Comparison of ENCODE assay signal across 8 cellular contexts in genomic region chr9:95505676-95506437, GRCh38. TPM values are rescaled to one million over a fixed set of nuclear protein-coding genes. Genes with fewer than 3 reads are reported as not detected.
DNase-seq lines count a peak whose midpoint lies in the region; ATAC-seq and TF ChIP-seq lines count a peak whose summit lies in the region.

No MANE protein-coding gene starts in this region.

- peaks cover 31% of the 10 kb centered on the region for H3K4me1 Mint-ChIP-seq in activated CD4-positive, alpha-beta memory T cell treated with anti-CD3 and anti-CD28 coated beads for 36 hours (ENCODE audit: low read depth)

- H3K27me3 Mint-ChIP-seq in activated CD4-positive, alpha-beta memory T cell treated with anti-CD3 and anti-CD28 coated beads for 36 hours, result peaks cover 24% of the 10 kb centered on the region

- peak overlapping the region; percentile 95 for H3K27ac ChIP-seq in BLaER1
- peak overlapping the region; percentile 86 to 98 (median 88) for H3K27ac ChIP-seq in tibial nerve

- POLR2A ChIA-PET in activated CD4-positive, alpha-beta memory T cell treated with anti-CD3 and anti-CD28 coated beads for 36 hours (lab: Charles Lee), result no interaction called here

- 1% methylated on average over 42 to 71 of the region's 84 CpGs for WGBS in tibial nerve, 2 donors

- CTCF ChIA-PET in activated CD4-positive, alpha-beta memory T cell treated with anti-CD3 and anti-CD28 coated beads for 36 hours (lab: Charles Lee), result no interaction called here

- peak overlapping the region; percentile 89 for H3K4me2 ChIP-seq in BLaER1

- H3K4me3 Mint-ChIP-seq in activated CD4-positive, alpha-beta memory T cell treated with anti-CD3 and anti-CD28 coated beads for 36 hours, result peak overlapping the region; percentile 91

- peak overlapping the region; percentile 67 for H3K27ac Mint-ChIP-seq in activated CD4-positive, alpha-beta memory T cell treated with anti-CD3 and anti-CD28 coated beads for 36 hours

- no peak for TF ChIP-seq EP300 in tibial nerve (IDR thresholded peaks at IDR 0.05)

- H3K9me3 ChIP-seq in BLaER1 (no peaks in the 10 kb centered on the region), MG63 (no peaks in the 10 kb centered on the region), mucosa of descending colon (no peaks in the 10 kb centered on the region), tibial nerve (no peaks in the 10 kb centered on the region)

- H3K4me3 ChIP-seq in BLaER1 (peak overlapping the region; percentile 90), MG63 (peak overlapping the region; percentile 73), epithelial cell of esophagus (ENCODE audit: low read length) (peak overlapping the region; percentile 79), mucosa of descending colon (peak overlapping the region; percentile 70), tibial nerve (peak overlapping the region; percentile 60 to 95 (median 88))

- peaks cover 53% of the 10 kb centered on the region for H3K4me1 ChIP-seq in BLaER1
- no peaks in the 10 kb centered on the region for H3K4me1 ChIP-seq in mucosa of descending colon (ENCODE audit: low read depth)
- peaks cover 0 to 51% (median 5%) of the 10 kb centered on the region in 4 donors for H3K4me1 ChIP-seq in tibial nerve

- no peaks in the 10 kb centered on the region for H3K36me3 Mint-ChIP-seq in activated CD4-positive, alpha-beta memory T cell treated with anti-CD3 and anti-CD28 coated beads for 36 hours

- TF ChIP-seq POLR2A in tibial nerve (IDR thresholded peaks at IDR 0.05), result peak in 1 of 2 donors; percentile 46

- intact Hi-C loops in activated CD4-positive, alpha-beta memory T cell treated with anti-CD3 and anti-CD28 coated beads for 36 hours (cut with micrococcal nuclease), result loop anchor here (5.0 to 10.0 kb wide), 2 partner anchors 779 to 1341 kb away; partner anchors contain the start of gene AOPEP
- intact Hi-C loops in mucosa of descending colon (cut with DNase I, micrococcal nuclease), result no loop called here

- H3K27me3 ChIP-seq in BLaER1 (peaks cover 26% of the 10 kb centered on the region; the same call in 1 of the 2 replicates), MG63 (no peaks in the 10 kb centered on the region), tibial nerve (no peaks in the 10 kb centered on the region)

- DNase-seq in MG63, result peak; percentile 54
- peak; percentile 51 for DNase-seq in activated CD4-positive, alpha-beta memory T cell treated with anti-CD3 and anti-CD28 coated beads for 36 hours
- peak; percentile 51 for DNase-seq in epithelial cell of esophagus (ENCODE audit: low read depth)
- peak; percentile 51 to 72 (median 70) for DNase-seq in mucosa of descending colon
- peak in 1 of 2 donors; percentile 54 for DNase-seq in tibial nerve (ENCODE audit: low spot score in 2 of 2)
- DNase-seq in cerebellar nuclear complex (lab: John Stamatoyannopoulos, UW), result no peak

- H3K36me3 ChIP-seq in BLaER1, result 0 out of 2 replicates have a peak, but pooled peaks cover 9% of the 10 kb centered on the region
- no peaks in the 10 kb centered on the region for H3K36me3 ChIP-seq in MG63
- H3K36me3 ChIP-seq in mucosa of descending colon (ENCODE audit: low read depth), result no peaks in the 10 kb centered on the region
- peaks cover 0 to 5% (median 0%) of the 10 kb centered on the region in 3 donors for H3K36me3 ChIP-seq in tibial nerve

- TF ChIP-seq CTCF in epithelial cell of esophagus (IDR thresholded peaks at IDR 0.05; ENCODE audit: insufficient read depth, low read depth, low read length, missing control alignments) (no peak), mucosa of descending colon (IDR thresholded peaks at IDR 0.05) (no peak), tibial nerve (IDR thresholded peaks at IDR 0.05) (peak in 2 of 5 experiments; percentile 9 to 38)

- H4K20me1 ChIP-seq in BLaER1, result peaks cover 46% of the 10 kb centered on the region

- ATAC-seq in GM19023 (IDR thresholded peaks at IDR 0.05; ENCODE audit: unreplicated experiment) (peak; percentile 25), mucosa of descending colon (no peak)

- peak overlapping the region; percentile 95 for H3K9ac ChIP-seq in BLaER1

- H3K9me3 Mint-ChIP-seq in activated CD4-positive, alpha-beta memory T cell treated with anti-CD3 and anti-CD28 coated beads for 36 hours, result no peaks in the 10 kb centered on the region

RNA-seq across cellular contexts. Expression of gene PTCH1, which starts 10.9 kb away (rescaled TPM):
- total RNA-seq in MG63 (2014; rRNA removed; shearing (Covaris generic); ENCODE audit: low replicate concordance), result 2.0 and 2.4 TPM in 2 replicates
- 1 to 10 TPM; 3.9 to 6.3 TPM for total RNA-seq in activated CD4-positive, alpha-beta memory T cell treated with anti-CD3 and anti-CD28 coated beads for 36 hours
- total RNA-seq in mucosa of descending colon, result 10 to 100 TPM; 11.9 to 38.1 (median 32.1) TPM
- total RNA-seq in tibial nerve, result 100 to 1,000 TPM in 1 of 4 donors, 10 to 100 TPM in 3; 39.0 to 173 (median 86.6) TPM

Comparison
In these comparisons a context has a peak if more than half of its experiments do, and no peak if none do; other contexts are left out.
1. DNase-seq: peak in MG63 (single experiment), activated CD4-positive, alpha-beta memory T cell treated with anti-CD3 and anti-CD28 coated beads for 36 hours (single experiment), epithelial cell of esophagus (single experiment) and mucosa of descending colon (3 of 3); none in cerebellar nuclear complex (0 of 2).
2. Peak in every context shown above with its lines, with median percentiles within 50 percentile points of each other: H3K4me3 ChIP-seq.